Comparison of ENCODE assay signal across 1 cellular context in genomic region chr10:30115391-30116253, GRCh38.
TF ChIP-seq lines count a peak whose summit lies in the region.

No MANE protein-coding gene starts in this region.

TF ChIP-seq in K562, 482 proteins besides CTCF, POLR2A, EP300 and RAD21 (continued from another document):
- TF ChIP-seq, protein P1, sequence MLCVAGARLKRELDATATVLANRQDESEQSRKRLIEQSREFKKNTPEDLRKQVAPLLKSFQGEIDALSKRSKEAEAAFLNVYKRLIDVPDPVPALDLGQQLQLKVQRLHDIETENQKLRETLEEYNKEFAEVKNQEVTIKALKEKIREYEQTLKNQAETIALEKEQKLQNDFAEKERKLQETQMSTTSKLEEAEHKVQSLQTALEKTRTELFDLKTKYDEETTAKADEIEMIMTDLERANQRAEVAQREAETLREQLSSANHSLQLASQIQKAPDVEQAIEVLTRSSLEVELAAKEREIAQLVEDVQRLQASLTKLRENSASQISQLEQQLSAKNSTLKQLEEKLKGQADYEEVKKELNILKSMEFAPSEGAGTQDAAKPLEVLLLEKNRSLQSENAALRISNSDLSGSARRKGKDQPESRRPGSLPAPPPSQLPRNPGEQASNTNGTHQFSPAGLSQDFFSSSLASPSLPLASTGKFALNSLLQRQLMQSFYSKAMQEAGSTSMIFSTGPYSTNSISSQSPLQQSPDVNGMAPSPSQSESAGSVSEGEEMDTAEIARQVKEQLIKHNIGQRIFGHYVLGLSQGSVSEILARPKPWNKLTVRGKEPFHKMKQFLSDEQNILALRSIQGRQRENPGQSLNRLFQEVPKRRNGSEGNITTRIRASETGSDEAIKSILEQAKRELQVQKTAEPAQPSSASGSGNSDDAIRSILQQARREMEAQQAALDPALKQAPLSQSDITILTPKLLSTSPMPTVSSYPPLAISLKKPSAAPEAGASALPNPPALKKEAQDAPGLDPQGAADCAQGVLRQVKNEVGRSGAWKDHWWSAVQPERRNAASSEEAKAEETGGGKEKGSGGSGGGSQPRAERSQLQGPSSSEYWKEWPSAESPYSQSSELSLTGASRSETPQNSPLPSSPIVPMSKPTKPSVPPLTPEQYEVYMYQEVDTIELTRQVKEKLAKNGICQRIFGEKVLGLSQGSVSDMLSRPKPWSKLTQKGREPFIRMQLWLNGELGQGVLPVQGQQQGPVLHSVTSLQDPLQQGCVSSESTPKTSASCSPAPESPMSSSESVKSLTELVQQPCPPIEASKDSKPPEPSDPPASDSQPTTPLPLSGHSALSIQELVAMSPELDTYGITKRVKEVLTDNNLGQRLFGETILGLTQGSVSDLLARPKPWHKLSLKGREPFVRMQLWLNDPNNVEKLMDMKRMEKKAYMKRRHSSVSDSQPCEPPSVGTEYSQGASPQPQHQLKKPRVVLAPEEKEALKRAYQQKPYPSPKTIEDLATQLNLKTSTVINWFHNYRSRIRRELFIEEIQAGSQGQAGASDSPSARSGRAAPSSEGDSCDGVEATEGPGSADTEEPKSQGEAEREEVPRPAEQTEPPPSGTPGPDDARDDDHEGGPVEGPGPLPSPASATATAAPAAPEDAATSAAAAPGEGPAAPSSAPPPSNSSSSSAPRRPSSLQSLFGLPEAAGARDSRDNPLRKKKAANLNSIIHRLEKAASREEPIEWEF (CRISPR knock-in tag; IDR thresholded peaks at IDR 0.05), result no peak
